Comparison of ENCODE assay signal across 20 cellular contexts in the genomic region with DNA sequence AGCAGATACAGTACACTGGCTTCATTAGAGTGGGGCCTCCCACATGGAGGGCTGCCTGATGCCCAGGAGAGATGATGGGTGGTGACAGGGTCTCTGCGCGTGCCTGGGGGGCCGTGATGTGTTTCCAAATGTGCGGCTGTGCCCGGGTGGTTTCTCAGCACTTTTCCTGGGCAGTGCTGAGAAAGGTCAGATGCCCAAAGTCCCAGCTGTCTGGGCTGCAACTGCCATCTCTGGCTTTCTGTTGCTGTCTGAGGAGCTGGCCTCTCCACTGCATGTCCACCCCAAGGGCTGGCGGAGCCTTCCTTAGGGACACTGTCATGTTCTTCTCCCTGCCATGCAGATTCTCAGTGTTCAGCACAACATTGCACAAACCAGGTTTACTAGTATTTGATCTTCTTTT.
DNase-seq lines count a peak whose midpoint lies in the region; ATAC-seq and TF ChIP-seq lines count a peak whose summit lies in the region.
"Had no signal": no experiment of that assay in that cellular context is flagged by ENCODE, and none has a peak within 500 bp of the region (broad histone marks: within the 10 kb centered on the region; RNA-seq: fewer than 3 reads in every experiment).

No MANE protein-coding gene starts in this region.

- H3K4me1 Mint-ChIP-seq in central memory CD8-positive, alpha-beta T cell = peaks cover 3% of the 10 kb centered on the region
- no peaks in the 10 kb centered on the region for H3K4me1 Mint-ChIP-seq in osteocyte (ENCODE audit: unreplicated experiment)
- no peaks in the 10 kb centered on the region for H3K4me1 Mint-ChIP-seq in activated CD4-positive, alpha-beta memory T cell treated with anti-CD3 and anti-CD28 coated beads for 36 hours (ENCODE audit: low read depth)
- H3K4me1 Mint-ChIP-seq: CD14-positive monocyte had no signal

- no peaks in the 10 kb centered on the region for H3K9me3 ChIP-seq in vagina
- H3K9me3 ChIP-seq: BE2C had no signal

- no peak for TF ChIP-seq CTCF in osteocyte (IDR thresholded peaks at IDR 0.05)
- no peak for TF ChIP-seq CTCF in vagina (IDR thresholded peaks at IDR 0.05)

- peaks cover 0 to 32% of the 10 kb centered on the region in 2 donors for H3K36me3 ChIP-seq in vagina
- H3K36me3 ChIP-seq: BE2C had no signal

- H3K4me3 ChIP-seq in vagina = no peak overlapping the region
- H3K4me3 ChIP-seq: BLaER1 treated with 17β-estradiol and CSF1 and Interleukin-3, amounts not matched to agents 10 nM and 100 nM; GM12878; GM23248 had no signal

- no peak for ATAC-seq in central memory CD8-positive, alpha-beta T cell (replicated peaks; ENCODE audit: extremely low read depth, poor library complexity, severe bottlenecking)
- ATAC-seq in left cardiac atrium = no peak
- ATAC-seq: GM12878, HCT116 had no signal

- H3K27ac ChIP-seq in vagina = no peak overlapping the region
- H3K27ac ChIP-seq: BLaER1 treated with 17β-estradiol and CSF1 and Interleukin-3, amounts not matched to agents 10 nM and 100 nM; GM23248 had no signal

- no peak for TF ChIP-seq POLR2A in vagina (IDR thresholded peaks at IDR 0.05)

- H3K4me3 Mint-ChIP-seq in central memory CD8-positive, alpha-beta T cell = no peak overlapping the region
- no peak overlapping the region for H3K4me3 Mint-ChIP-seq in osteocyte (ENCODE audit: unreplicated experiment)
- H3K4me3 Mint-ChIP-seq in activated CD4-positive, alpha-beta memory T cell treated with anti-CD3 and anti-CD28 coated beads for 36 hours = no peak overlapping the region
- H3K4me3 Mint-ChIP-seq: CD14-positive monocyte; CD4-positive, alpha-beta T cell; CD8-positive, alpha-beta memory T cell; H9 had no signal

- H3K27ac Mint-ChIP-seq in central memory CD8-positive, alpha-beta T cell (ENCODE audit: low read depth) = peak overlapping the region; percentile 67
- H3K27ac Mint-ChIP-seq in osteocyte (ENCODE audit: unreplicated experiment) = no peak overlapping the region
- H3K27ac Mint-ChIP-seq in activated CD4-positive, alpha-beta memory T cell treated with anti-CD3 and anti-CD28 coated beads for 36 hours = no peak overlapping the region
- H3K27ac Mint-ChIP-seq: CD4-positive, alpha-beta T cell had no signal

- CTCF ChIA-PET in activated CD4-positive, alpha-beta memory T cell treated with anti-CD3 and anti-CD28 coated beads for 36 hours (lab: Charles Lee) = no interaction called here

- H3K27me3 Mint-ChIP-seq in central memory CD8-positive, alpha-beta T cell = no peaks in the 10 kb centered on the region
- no peaks in the 10 kb centered on the region for H3K27me3 Mint-ChIP-seq in osteocyte (ENCODE audit: unreplicated experiment)
- H3K27me3 Mint-ChIP-seq in activated CD4-positive, alpha-beta memory T cell treated with anti-CD3 and anti-CD28 coated beads for 36 hours = no peaks in the 10 kb centered on the region
- H3K27me3 Mint-ChIP-seq: CD4-positive, alpha-beta T cell had no signal

- no peak for DNase-seq in central memory CD8-positive, alpha-beta T cell (ENCODE audit: low spot score in 2 of 2)
- DNase-seq in islet precursor cell (peak; percentile 30), osteocyte (ENCODE audit: extremely low spot score, unreplicated experiment) (peak; percentile 70), vagina (ENCODE audit: extremely low spot score in 2 of 2) (peak; percentile 60 to 72), NCI-H1105 (lab: John Stamatoyannopoulos, UW) (no peak), left cardiac atrium (no peak)
- no peak for DNase-seq in activated CD4-positive, alpha-beta memory T cell treated with anti-CD3 and anti-CD28 coated beads for 36 hours
- DNase-seq: BE2C; CD4-positive, alpha-beta T cell; CD8-positive, alpha-beta memory T cell; DMS 273 treated with DMSO at 0.1 percent for 48 hours; DMS79; EL; GDM1; GM23248; H9 had no signal

- no peaks in the 10 kb centered on the region for H3K4me1 ChIP-seq in vagina
- H3K4me1 ChIP-seq: BE2C; BLaER1 treated with 17β-estradiol and CSF1 and Interleukin-3, amounts not matched to agents 10 nM and 100 nM had no signal

- H3K36me3 Mint-ChIP-seq in central memory CD8-positive, alpha-beta T cell (ENCODE audit: insufficient read depth) = peaks cover 22% of the 10 kb centered on the region
- H3K36me3 Mint-ChIP-seq in osteocyte (ENCODE audit: unreplicated experiment) = peaks cover 13% of the 10 kb centered on the region
- peaks cover 20% of the 10 kb centered on the region for H3K36me3 Mint-ChIP-seq in activated CD4-positive, alpha-beta memory T cell treated with anti-CD3 and anti-CD28 coated beads for 36 hours

- no peaks in the 10 kb centered on the region for H3K27me3 ChIP-seq in vagina
- H3K27me3 ChIP-seq: BE2C; BLaER1 treated with 17β-estradiol and CSF1 and Interleukin-3, amounts not matched to agents 10 nM and 100 nM had no signal

- intact Hi-C loops in vagina (cut with DNase I) (no loop called here), left cardiac atrium (cut with DNase I) (no loop called here)
- intact Hi-C loops in activated CD4-positive, alpha-beta memory T cell treated with anti-CD3 and anti-CD28 coated beads for 36 hours (cut with micrococcal nuclease) = no loop called here

- POLR2A ChIA-PET in activated CD4-positive, alpha-beta memory T cell treated with anti-CD3 and anti-CD28 coated beads for 36 hours (lab: Charles Lee) = no interaction called here

- H3K9me3 Mint-ChIP-seq in central memory CD8-positive, alpha-beta T cell = no peaks in the 10 kb centered on the region
- no peaks in the 10 kb centered on the region for H3K9me3 Mint-ChIP-seq in osteocyte (ENCODE audit: unreplicated experiment)
- no peaks in the 10 kb centered on the region for H3K9me3 Mint-ChIP-seq in activated CD4-positive, alpha-beta memory T cell treated with anti-CD3 and anti-CD28 coated beads for 36 hours

Comparison
In these comparisons a context has a peak if more than half of its experiments do, and no peak if none do; other contexts are left out.
1. DNase-seq: peak in islet precursor cell (single experiment), osteocyte (single experiment) and vagina (2 of 2); none in central memory CD8-positive, alpha-beta T cell (0 of 2), NCI-H1105 (single experiment), activated CD4-positive, alpha-beta memory T cell treated with anti-CD3 and anti-CD28 coated beads for 36 hours (single experiment) and left cardiac atrium (single experiment).